Comparison of ENCODE assay signal across 8 cellular contexts in genomic region chr11:36594316-36594989, GRCh38. TPM values are rescaled to one million over a fixed set of nuclear protein-coding genes. Genes with fewer than 3 reads are reported as not detected.
DNase-seq lines count a peak whose midpoint lies in the region; ATAC-seq lines count a peak whose summit lies in the region.

TSS of gene IFTAP (plus strand) at chr11:36594502. CDS start at chr11:36610104, 15,602 bp downstream.

- no peak within 1 kb of the TSS for H3K27ac Mint-ChIP-seq in activated CD8-positive, alpha-beta T cell treated with anti-CD3 and anti-CD28 coated beads, Interleukin-2, amount 10 ng/mL, durations not matched to agents 7 days and 5 days
- peak within 1 kb of the TSS; percentile 62 for H3K27ac Mint-ChIP-seq in stimulated activated naive CD8-positive, alpha-beta T cell treated with anti-CD3 and anti-CD28 coated beads, Interleukin-15, Interleukin-2, amounts not matched to agents 100 ng/mL and 50 ng/mL, for 24 hours

- H3K4me1 ChIP-seq in mesendoderm (ENCODE audit: control insufficient read depth, low read depth, low read length), result no peaks in the 10 kb centered on the region

- no peak within 1 kb of the TSS for H3K27ac ChIP-seq in epithelial cell of prostate
- no peak within 1 kb of the TSS for H3K27ac ChIP-seq in mesendoderm (ENCODE audit: low read depth, low read length)

- H3K18ac ChIP-seq in mesendoderm (ENCODE audit: low read length), result no peak within 1 kb of the TSS

- no peak within 1 kb of the TSS for H2BK120ac ChIP-seq in mesendoderm (ENCODE audit: low read depth, low read length)

- H3K36me3 ChIP-seq in mesendoderm (ENCODE audit: control insufficient read depth, insufficient read depth, low read length), result no peaks in the 10 kb centered on the region

- no peak within 1 kb of the TSS for H3K4ac ChIP-seq in mesendoderm (ENCODE audit: low read depth, low read length)

- peak within 1 kb of the TSS; percentile 93 for H4K5ac ChIP-seq in mesendoderm (ENCODE audit: low read length)

- H3K36me3 Mint-ChIP-seq in activated CD8-positive, alpha-beta T cell treated with anti-CD3 and anti-CD28 coated beads, Interleukin-2, amount 10 ng/mL, durations not matched to agents 7 days and 5 days (ENCODE audit: low read depth), result no peaks in the 10 kb centered on the region
- no peaks in the 10 kb centered on the region for H3K36me3 Mint-ChIP-seq in stimulated activated naive CD8-positive, alpha-beta T cell treated with anti-CD3 and anti-CD28 coated beads, Interleukin-15, Interleukin-2, amounts not matched to agents 100 ng/mL and 50 ng/mL, for 24 hours (ENCODE audit: low read depth)

- H3K79me1 ChIP-seq in mesendoderm (ENCODE audit: low read length), result no peaks in the 10 kb centered on the region

- no peaks in the 10 kb centered on the region for H3K79me2 ChIP-seq in mesendoderm (ENCODE audit: control insufficient read depth, insufficient read depth, low read length)

- CTCF ChIA-PET in activated CD8-positive, alpha-beta T cell treated with anti-CD3 and anti-CD28 coated beads, Interleukin-2, amount 10 ng/mL, durations not matched to agents 7 days and 5 days (lab: Charles Lee), result interaction anchor here (1.7 kb wide), 1 partner anchor 30 kb away, joined by 4 read pairs; no protein-coding TSS in a partner anchor

- no peak within 1 kb of the TSS for H2BK5ac ChIP-seq in mesendoderm (ENCODE audit: low read length)

- H4K8ac ChIP-seq in mesendoderm (ENCODE audit: low read depth, low read length), result peak within 1 kb of the TSS; percentile 79

- DNase-seq in AG08395 (ENCODE audit: low spot score) (peak; percentile 94), NCI-H460 (ENCODE audit: extremely low read depth, low read depth) (peak; percentile 84), epithelial cell of prostate (ENCODE audit: low read depth, low spot score) (peak; percentile 57), mesendoderm (peak; percentile 98)
- peak; percentile 27 for DNase-seq in activated CD8-positive, alpha-beta T cell treated with anti-CD3 and anti-CD28 coated beads, Interleukin-2, amount 10 ng/mL, durations not matched to agents 7 days and 5 days

- ATAC-seq in GM18907 (IDR thresholded peaks at IDR 0.05; ENCODE audit: unreplicated experiment) (peak; percentile 94), HG03342 (IDR thresholded peaks at IDR 0.05; ENCODE audit: unreplicated experiment) (peak; percentile 65)
- peak; percentile 75 for ATAC-seq in activated CD8-positive, alpha-beta T cell treated with anti-CD3 and anti-CD28 coated beads, Interleukin-2, amount 10 ng/mL, durations not matched to agents 7 days and 5 days

- H2AK5ac ChIP-seq in mesendoderm (ENCODE audit: low read length), result no peak within 1 kb of the TSS

- peak within 1 kb of the TSS; percentile 89 for H3K56ac ChIP-seq in mesendoderm (ENCODE audit: low read length)

- H3K27me3 Mint-ChIP-seq in activated CD8-positive, alpha-beta T cell treated with anti-CD3 and anti-CD28 coated beads, Interleukin-2, amount 10 ng/mL, durations not matched to agents 7 days and 5 days (ENCODE audit: low read depth), result peaks cover 34% of the 10 kb centered on the region
- peaks cover 64% of the 10 kb centered on the region for H3K27me3 Mint-ChIP-seq in stimulated activated naive CD8-positive, alpha-beta T cell treated with anti-CD3 and anti-CD28 coated beads, Interleukin-15, Interleukin-2, amounts not matched to agents 100 ng/mL and 50 ng/mL, for 24 hours

- H3K27me3 ChIP-seq in mesendoderm (ENCODE audit: insufficient read depth, low read length, poor library complexity), result no peaks in the 10 kb centered on the region

- H3K9me3 Mint-ChIP-seq in activated CD8-positive, alpha-beta T cell treated with anti-CD3 and anti-CD28 coated beads, Interleukin-2, amount 10 ng/mL, durations not matched to agents 7 days and 5 days (ENCODE audit: insufficient read depth), result no peaks in the 10 kb centered on the region
- no peaks in the 10 kb centered on the region for H3K9me3 Mint-ChIP-seq in stimulated activated naive CD8-positive, alpha-beta T cell treated with anti-CD3 and anti-CD28 coated beads, Interleukin-15, Interleukin-2, amounts not matched to agents 100 ng/mL and 50 ng/mL, for 24 hours

- peak within 1 kb of the TSS; percentile 86 for H3K4me2 ChIP-seq in mesendoderm (ENCODE audit: low read length)

- POLR2A ChIA-PET in activated CD8-positive, alpha-beta T cell treated with anti-CD3 and anti-CD28 coated beads, Interleukin-2, amount 10 ng/mL, durations not matched to agents 7 days and 5 days (lab: Charles Lee), result no interaction called here

- WGBS in mesendoderm (ENCODE audit: extremely low coverage, insufficient coverage, low lambda C conversion rate), result no CpG with 5 or more reads among the region's 29 CpGs

- H2BK15ac ChIP-seq in mesendoderm (replicated peaks; ENCODE audit: low read depth), result no peak within 1 kb of the TSS

- peak within 1 kb of the TSS; percentile 81 for H3K4me3 Mint-ChIP-seq in activated CD8-positive, alpha-beta T cell treated with anti-CD3 and anti-CD28 coated beads, Interleukin-2, amount 10 ng/mL, durations not matched to agents 7 days and 5 days
- H3K4me3 Mint-ChIP-seq in stimulated activated naive CD8-positive, alpha-beta T cell treated with anti-CD3 and anti-CD28 coated beads, Interleukin-15, Interleukin-2, amounts not matched to agents 100 ng/mL and 50 ng/mL, for 24 hours, result peak within 1 kb of the TSS; percentile 94

- H3K9ac ChIP-seq in mesendoderm (ENCODE audit: low read length), result peak within 1 kb of the TSS; percentile 77

- peak within 1 kb of the TSS; percentile 93 for H3K4me3 ChIP-seq in mesendoderm (ENCODE audit: low read length)

- H3K4me1 Mint-ChIP-seq in activated CD8-positive, alpha-beta T cell treated with anti-CD3 and anti-CD28 coated beads, Interleukin-2, amount 10 ng/mL, durations not matched to agents 7 days and 5 days (ENCODE audit: low read depth), result peaks cover 6% of the 10 kb centered on the region
- no peaks in the 10 kb centered on the region for H3K4me1 Mint-ChIP-seq in stimulated activated naive CD8-positive, alpha-beta T cell treated with anti-CD3 and anti-CD28 coated beads, Interleukin-15, Interleukin-2, amounts not matched to agents 100 ng/mL and 50 ng/mL, for 24 hours (ENCODE audit: low read depth)

- H3K23ac ChIP-seq in mesendoderm (ENCODE audit: low read length), result no peak within 1 kb of the TSS

RNA-seq across cellular contexts. Expression of gene IFTAP, which starts in this region (rescaled TPM):
- 15.7 and 19.1 TPM in 2 replicates for total RNA-seq in NCI-H460 (2014; rRNA removed; shearing (Covaris generic))
- polyA plus RNA-seq in NCI-H460 (2014; cell fraction: nucleus; rRNA removed), result 5.5 and 9.8 TPM in 2 replicates
- total RNA-seq in activated CD8-positive, alpha-beta T cell treated with anti-CD3 and anti-CD28 coated beads, Interleukin-2, amount 10 ng/mL, durations not matched to agents 7 days and 5 days, result 1 to 10 TPM in 1 of 2 experiments, under 1 TPM in 1; 0.90 to 1.5 TPM
- 29.0 TPM for polyA plus RNA-seq in mesendoderm (2013, experiment 1 of 2)
- 28.0 TPM for polyA plus RNA-seq in mesendoderm (2013, experiment 2 of 2)

Comparison
In these comparisons a context has a peak if more than half of its experiments do, and no peak if none do; other contexts are left out.
1. DNase-seq: peak in every context shown above with its lines; median percentile 98 in mesendoderm; 94 in AG08395; 84 in NCI-H460; 57 in epithelial cell of prostate; 27 in activated CD8-positive, alpha-beta T cell treated with anti-CD3 and anti-CD28 coated beads, Interleukin-2, amount 10 ng/mL, durations not matched to agents 7 days and 5 days.